Comparison of ENCODE assay signal across 29 cellular contexts in the genomic region with DNA sequence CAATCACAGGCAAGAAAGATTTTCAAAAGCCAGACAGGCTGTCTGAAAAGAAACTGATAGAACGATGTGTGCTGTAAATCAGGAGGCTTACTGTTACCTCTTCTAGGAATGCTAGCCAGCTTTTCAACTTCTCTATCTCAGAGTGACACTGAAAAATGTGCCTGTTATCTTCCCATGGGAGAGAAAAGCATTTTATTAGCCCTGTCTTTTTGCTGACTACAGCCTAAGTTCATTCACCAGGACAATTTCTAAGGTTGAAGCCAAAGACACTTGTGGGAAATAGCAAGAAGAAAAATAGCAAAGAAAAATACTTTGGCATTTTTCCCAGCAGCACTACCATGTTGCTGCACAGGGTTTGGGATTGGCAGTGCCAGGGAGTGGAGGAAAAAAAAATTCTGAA. TPM values are rescaled to one million over a fixed set of nuclear protein-coding genes. Genes with fewer than 3 reads are reported as not detected.
DNase-seq lines count a peak whose midpoint lies in the region; ATAC-seq, FAIRE-seq and TF ChIP-seq lines count a peak whose summit lies in the region.
"Had no signal": no experiment of that assay in that cellular context is flagged by ENCODE, and none has a peak within 500 bp of the region (broad histone marks: within the 10 kb centered on the region; RNA-seq: fewer than 3 reads in every experiment).

No MANE protein-coding gene starts in this region.

- ATAC-seq in HG03378 (IDR thresholded peaks at IDR 0.05; ENCODE audit: unreplicated experiment): no peak
- no peak for ATAC-seq in HG02610 (IDR thresholded peaks at IDR 0.05; ENCODE audit: unreplicated experiment)
- ATAC-seq: activated CD4-positive, alpha-beta T cell treated with anti-CD3 and anti-CD28 coated beads for 36 hours; HCT116; left colon had no signal

- POLR2A ChIA-PET in endothelial cell of umbilical vein (lab: Charles Lee): no interaction called here

- no peaks in the 10 kb centered on the region for H3K9me1 ChIP-seq in endothelial cell of umbilical vein (replicated peaks; ENCODE audit: control insufficient read depth, extremely low read depth, insufficient read depth, low read length)

- H3K4me1 ChIP-seq in ACC112 (ENCODE audit: control insufficient read depth, insufficient read depth, low read length, unreplicated experiment) (peaks cover 90% of the 10 kb centered on the region), endothelial cell of umbilical vein (ENCODE audit: control insufficient read depth, extremely low read depth, insufficient read depth, low read length) (peaks cover 98% of the 10 kb centered on the region), mesodermal cell (ENCODE audit: control insufficient read depth, insufficient read depth, low read length, poor library complexity, severe bottlenecking) (no peaks in the 10 kb centered on the region)
- H3K4me1 ChIP-seq: testis had no signal

- no peaks in the 10 kb centered on the region for H3K36me3 ChIP-seq in ACC112 (ENCODE audit: insufficient read depth, low read length)
- H3K36me3 ChIP-seq in endothelial cell of umbilical vein (ENCODE audit: control insufficient read depth in 2 of 2, extremely low read depth in 1 of 2, insufficient read depth in 2 of 2, low read length in 2 of 2): no peaks in the 10 kb centered on the region
- H3K36me3 ChIP-seq in mesodermal cell (ENCODE audit: control insufficient read depth, insufficient read depth, low read length): no peaks in the 10 kb centered on the region
- H3K36me3 ChIP-seq: vagina had no signal

- no peak overlapping the region for H3K4me3 Mint-ChIP-seq in Calu3 (ENCODE audit: low read depth, unreplicated experiment)
- H3K4me3 Mint-ChIP-seq: activated CD4-positive, alpha-beta T cell treated with anti-CD3 and anti-CD28 coated beads for 36 hours; CD14-positive monocyte; dendritic cell treated with granulocyte-macrophage colony-stimulating factor and Interleukin-4, amounts not matched to agents 40 ng/mL and 50 ng/mL, for 4 days; naive B cell had no signal

- no peaks in the 10 kb centered on the region for H3K79me2 ChIP-seq in ACC112 (ENCODE audit: control insufficient read depth, insufficient read depth, low read length, unreplicated experiment)
- H3K79me2 ChIP-seq in endothelial cell of umbilical vein (ENCODE audit: control insufficient read depth, insufficient read depth, low read length): no peaks in the 10 kb centered on the region

- H3K9me3 ChIP-seq in endothelial cell of umbilical vein (replicated peaks; ENCODE audit: control insufficient read depth, insufficient read depth, low read length) (no peaks in the 10 kb centered on the region), mesodermal cell (ENCODE audit: control insufficient read depth, low read length) (no peaks in the 10 kb centered on the region)
- H3K9me3 ChIP-seq: testis, vagina had no signal

- dilution Hi-C loops in endothelial cell of umbilical vein (cut with MboI; ENCODE audit: extremely low pct_ligation_motif_present, low sequenced_read_pairs): no loop called here

- H2AFZ ChIP-seq in ACC112 (ENCODE audit: low read length, unreplicated experiment): no peak overlapping the region
- peak overlapping the region; percentile 10 for H2AFZ ChIP-seq in endothelial cell of umbilical vein (ENCODE audit: low read depth, low read length)

- no peak overlapping the region for H3K27ac Mint-ChIP-seq in Calu3 (ENCODE audit: unreplicated experiment)
- H3K27ac Mint-ChIP-seq: activated CD4-positive, alpha-beta T cell treated with anti-CD3 and anti-CD28 coated beads for 36 hours; CD14-positive monocyte; dendritic cell treated with granulocyte-macrophage colony-stimulating factor and Interleukin-4, amounts not matched to agents 40 ng/mL and 50 ng/mL, for 4 days; naive B cell had no signal

- no peaks in the 10 kb centered on the region for H3K27me3 ChIP-seq in ACC112 (ENCODE audit: insufficient read depth, low read length)
- H3K27me3 ChIP-seq in endothelial cell of umbilical vein (ENCODE audit: control insufficient read depth in 2 of 2, insufficient read depth in 2 of 2, low read length in 2 of 2): no peaks in the 10 kb centered on the region
- H3K27me3 ChIP-seq: testis, vagina had no signal

- no TSS peak for BruUV-seq in endothelial cell of umbilical vein (replicated peaks; lab: Mats Ljungman, UMichigan)
- no TSS peak for BruUV-seq in Calu3 (replicated peaks; lab: Mats Ljungman, UMichigan)

- peak overlapping the region; percentile 93 for H3K27ac ChIP-seq in ACC112 (ENCODE audit: low read depth, low read length)
- peak overlapping the region; percentile 100 for H3K27ac ChIP-seq in endothelial cell of umbilical vein (ENCODE audit: insufficient read depth, low read depth, low read length)
- H3K27ac ChIP-seq in mesodermal cell (ENCODE audit: low read depth, low read length, severe bottlenecking): peak overlapping the region; percentile 11
- H3K27ac ChIP-seq: testis, vagina had no signal

- no peak overlapping the region for H3K9ac ChIP-seq in endothelial cell of umbilical vein (replicated peaks; ENCODE audit: extremely low read depth, insufficient read depth, low read length)

- intact Hi-C loops in endothelial cell of umbilical vein (cut with micrococcal nuclease): no loop called here
- intact Hi-C loops in Calu3 (cut with micrococcal nuclease; ENCODE audit: unreplicated experiment): no loop called here

- TF ChIP-seq POLR2A in endothelial cell of umbilical vein (IDR thresholded peaks at IDR 0.05; ENCODE audit: low read depth, low read length) (no peak), H54 (IDR thresholded peaks at IDR 0.05; ENCODE audit: low read depth, low read length) (no peak)

- DNase-seq in OCI-M1 (lab: John Stamatoyannopoulos, UW) (peak; percentile 72), endothelial cell of umbilical vein (ENCODE audit: low read depth, low spot score) (peak; percentile 52), Calu3 (no peak), H54 (ENCODE audit: insufficient read length, low spot score) (no peak)
- DNase-seq: activated CD4-positive, alpha-beta T cell treated with anti-CD3 and anti-CD28 coated beads for 36 hours; activated gamma-delta T cell treated with Interleukin-2 at 50 U/mL for 16 hours; glutamatergic neuron; left colon; naive B cell; NCI-H1436 treated with DMSO at 0.1 percent for 48 hours; NCI-H2107; NCI-H510A; SIG-M5; stimulated activated CD4-positive, alpha-beta T cell treated with anti-CD3 and anti-CD28 coated beads, Interleukin-4, amount 100 ng/mL, for 1 hour; stimulated activated naive CD4-positive, alpha-beta T cell; T-helper 1 cell; testis had no signal

- H4K20me1 ChIP-seq in endothelial cell of umbilical vein (replicated peaks; ENCODE audit: control insufficient read depth, extremely low read depth, insufficient read depth, low read length): no peaks in the 10 kb centered on the region

- H3K4me2 ChIP-seq in endothelial cell of umbilical vein (ENCODE audit: insufficient read depth, low read length): no peak overlapping the region

- 43 to 100% methylated on average over 1 of the region's 1 CpG for WGBS in mesodermal cell (ENCODE audit: insufficient coverage in 2 of 2), 2 experiments

- H3K4me3 ChIP-seq in ACC112 (ENCODE audit: low read depth, low read length) (peak overlapping the region; percentile 43; the same call in 1 of the 2 replicates), endothelial cell of umbilical vein (replicated peaks in 1 of 3; ENCODE audit: insufficient read depth in 1 of 3, low read depth in 1 of 3, low read length in 3 of 3) (no peak overlapping the region), mesodermal cell (ENCODE audit: extremely low read depth, insufficient read depth, low read length, poor library complexity, severe bottlenecking) (no peak overlapping the region)
- H3K4me3 ChIP-seq: testis, vagina had no signal

- peaks cover 65% of the 10 kb centered on the region for H3K4me1 Mint-ChIP-seq in Calu3 (ENCODE audit: low read depth, unreplicated experiment)
- H3K4me1 Mint-ChIP-seq: naive B cell had no signal

- CTCF ChIA-PET in endothelial cell of umbilical vein (lab: Charles Lee): interaction anchor here (0.9 to 1.8 kb wide), 2 partner anchors 26 to 113 kb away, joined by 3 to 6 read pairs; no protein-coding TSS in a partner anchor
- CTCF ChIA-PET in Calu3 (lab: Charles Lee): interaction anchor here (0.9 to 1.5 kb wide), 3 partner anchors 11 to 15 kb away, joined by 3 to 6 read pairs (median 3); no protein-coding TSS in a partner anchor

- peaks cover 5% of the 10 kb centered on the region for H3K36me3 Mint-ChIP-seq in Calu3 (ENCODE audit: insufficient read depth, unreplicated experiment)
- H3K36me3 Mint-ChIP-seq: CD14-positive monocyte, naive B cell had no signal

- peaks cover 3% of the 10 kb centered on the region for H3K9me3 Mint-ChIP-seq in Calu3 (ENCODE audit: low read depth, unreplicated experiment)
- H3K9me3 Mint-ChIP-seq: CD14-positive monocyte; dendritic cell treated with granulocyte-macrophage colony-stimulating factor and Interleukin-4, amounts not matched to agents 40 ng/mL and 50 ng/mL, for 4 days; naive B cell had no signal

- TF ChIP-seq CTCF in endothelial cell of umbilical vein (IDR thresholded peaks at IDR 0.05; ENCODE audit: extremely low read depth in 1 of 2, insufficient read depth in 1 of 2, low read depth in 1 of 2, low read length in 2 of 2) (no peak), Calu3 (IDR thresholded peaks at IDR 0.05; ENCODE audit: unreplicated experiment) (no peak)

- H3K27me3 Mint-ChIP-seq in Calu3 (ENCODE audit: unreplicated experiment): no peaks in the 10 kb centered on the region

- FAIRE-seq in endothelial cell of umbilical vein (lab: Jason Lieb, UNC) (no peak), H54 (lab: Jason Lieb, UNC) (no peak)
- FAIRE-seq: bronchial epithelial cell, D721Med had no signal

TF ChIP-seq in endothelial cell of umbilical vein, 7 proteins besides CTCF, POLR2A, EP300 and RAD21 (continues in another document):
- no peak for TF ChIP-seq JUN (IDR thresholded peaks at IDR 0.05; ENCODE audit: borderline replicate concordance, insufficient read depth, insufficient read length, low read depth)
- TF ChIP-seq, protein P1, sequence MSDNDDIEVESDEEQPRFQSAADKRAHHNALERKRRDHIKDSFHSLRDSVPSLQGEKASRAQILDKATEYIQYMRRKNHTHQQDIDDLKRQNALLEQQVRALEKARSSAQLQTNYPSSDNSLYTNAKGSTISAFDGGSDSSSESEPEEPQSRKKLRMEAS (IDR thresholded peaks at IDR 0.05; ENCODE audit: insufficient read depth, insufficient read length): no peak
- no peak for TF ChIP-seq MYC (IDR thresholded peaks at IDR 0.05; ENCODE audit: low read depth, low read length)
- no peak for TF ChIP-seq GATA2 (IDR thresholded peaks at IDR 0.05; ENCODE audit: insufficient read depth, insufficient read length, low read depth, low read length)

RNA-seq across cellular contexts. Expression of gene ABCB11, which starts 34.0 kb away (rescaled TPM):
- total RNA-seq in endothelial cell of umbilical vein: 0.44 and 0.58 TPM in 2 replicates
- 0.16 and 0.22 TPM in 2 replicates for polyA plus RNA-seq in endothelial cell of umbilical vein
- polyA plus RNA-seq in endothelial cell of umbilical vein (2011; cell fraction: cytosol; rRNA removed): 0.19 and 0.21 TPM in 2 replicates
- 0.42 and 0.83 TPM in 2 replicates for polyA plus RNA-seq in endothelial cell of umbilical vein (2011; cell fraction: nucleus; rRNA removed)
- 0.15 and 0.20 TPM in 2 replicates for polyA plus RNA-seq in endothelial cell of umbilical vein (2012)
- polyA minus RNA-seq in endothelial cell of umbilical vein: 1.1 and 1.3 TPM in 2 replicates
- not detected for polyA minus RNA-seq in endothelial cell of umbilical vein (2011; cell fraction: cytosol; rRNA and poly(A)+ RNA removed)
- polyA minus RNA-seq in endothelial cell of umbilical vein (2011; cell fraction: nucleus; rRNA and poly(A)+ RNA removed): 2.1 and 2.4 TPM in 2 replicates
- polyA plus RNA-seq in mesodermal cell (2013, experiment 1 of 2): not detected
- not detected for polyA plus RNA-seq in mesodermal cell (2013, experiment 2 of 2)
- 1.3 and 2.1 TPM in 2 replicates for total RNA-seq in Calu3 (2022)
- total RNA-seq: activated CD4-positive, alpha-beta T cell treated with anti-CD3 and anti-CD28 coated beads for 36 hours; fibroblast of lung; osteoblast; vagina had no signal
- polyA plus RNA-seq: CD14-positive monocyte, fibroblast of lung had no signal

Comparison
In these comparisons a context has a peak if more than half of its experiments do, and no peak if none do; other contexts are left out.
1. H3K27ac ChIP-seq: peak in every context shown above with its lines; median percentile 100 in endothelial cell of umbilical vein; 93 in ACC112; 11 in mesodermal cell.
2. DNase-seq: peak in OCI-M1 (single experiment) and endothelial cell of umbilical vein (single experiment); none in Calu3 (single experiment) and H54 (single experiment).